Comparison of ENCODE assay signal across 11 cellular contexts in genomic region chr12:49626169-49626835, GRCh38.
A peak's percentile ranks its signal among the peaks of the same experiment; 100 is the strongest.
DNase-seq lines count a peak whose midpoint lies in the region; ATAC-seq and TF ChIP-seq lines count a peak whose summit lies in the region.
"Had no signal": no experiment of that assay in that cellular context is flagged by ENCODE, and none has a peak within 500 bp of the region (broad histone marks: within the 10 kb centered on the region; RNA-seq: fewer than 3 reads in every experiment).

No MANE protein-coding gene starts in this region.

- no peak overlapping the region for H3K4me3 Mint-ChIP-seq in activated naive CD4-positive, alpha-beta T cell treated with anti-CD3 and anti-CD28 coated beads, Interleukin-2, amount 10 ng/mL, durations not matched to agents 7 days and 5 days

- no peaks in the 10 kb centered on the region for H3K36me3 Mint-ChIP-seq in activated naive CD4-positive, alpha-beta T cell treated with anti-CD3 and anti-CD28 coated beads, Interleukin-2, amount 10 ng/mL, durations not matched to agents 7 days and 5 days

- H3K9ac ChIP-seq in DND-41 (ENCODE audit: low read depth, low read length), result no peak overlapping the region

- TF ChIP-seq CTCF in DND-41 (IDR thresholded peaks at IDR 0.05; ENCODE audit: borderline replicate concordance, extremely low read depth, low read length, poor library complexity, severe bottlenecking), result peak; percentile 29
- TF ChIP-seq CTCF in GM13977 (IDR thresholded peaks at IDR 0.05; ENCODE audit: extremely low read depth, insufficient read depth, missing control alignments), result peak; percentile 40

- peaks cover 5% of the 10 kb centered on the region for H3K27me3 ChIP-seq in DND-41 (ENCODE audit: insufficient read depth, low read length, poor library complexity)

- no peak overlapping the region for H2AFZ ChIP-seq in DND-41 (ENCODE audit: low read depth, low read length)

- no peak overlapping the region for H3K4me2 ChIP-seq in DND-41 (ENCODE audit: insufficient read depth, low read length)

- H3K27ac ChIP-seq in DND-41 (ENCODE audit: low read length), result no peak overlapping the region

- in situ Hi-C loops in GM13977 (cut with MboI; ENCODE audit: low pct_unique_long_range_greater_than_20kb, low sequenced_read_pairs, unreplicated experiment), result no loop called here

- H4K20me1 ChIP-seq in DND-41 (ENCODE audit: insufficient read depth, low read length), result 0 out of 2 replicates have a peak, but pooled peaks cover 2% of the 10 kb centered on the region

- CTCF ChIA-PET in activated naive CD4-positive, alpha-beta T cell treated with anti-CD3 and anti-CD28 coated beads, Interleukin-2, amount 10 ng/mL, durations not matched to agents 7 days and 5 days (lab: Charles Lee), result interaction anchor here (0.9 to 1.4 kb wide), 6 partner anchors 10 to 151 kb away, joined by 3 to 8 read pairs (median 4); no protein-coding TSS in a partner anchor

- no peaks in the 10 kb centered on the region for H3K36me3 ChIP-seq in DND-41 (ENCODE audit: insufficient read depth, low read length)

- peaks cover 22% of the 10 kb centered on the region for H3K4me1 ChIP-seq in DND-41 (ENCODE audit: insufficient read depth, low read length)

- H3K27me3 Mint-ChIP-seq in activated naive CD4-positive, alpha-beta T cell treated with anti-CD3 and anti-CD28 coated beads, Interleukin-2, amount 10 ng/mL, durations not matched to agents 7 days and 5 days, result peaks cover 26% of the 10 kb centered on the region

- H3K79me2 ChIP-seq in DND-41 (ENCODE audit: insufficient read depth, low read length), result no peaks in the 10 kb centered on the region

- DNase-seq in DND-41 (no peak), GM13977 (ENCODE audit: low spot score) (peak; percentile 59), kidney glomerular epithelial cell (lab: John Stamatoyannopoulos, UW) (peak; percentile 78), NCI-H69 (lab: John Stamatoyannopoulos, UW) (no peak), COLO829 (ENCODE audit: low spot score) (no peak)
- DNase-seq in activated naive CD4-positive, alpha-beta T cell treated with anti-CD3 and anti-CD28 coated beads, Interleukin-2, amount 10 ng/mL, durations not matched to agents 7 days and 5 days, result peak; percentile 20
- DNase-seq: central memory CD4-positive, alpha-beta T cell; NCI-H1092; SW 1271 had no signal

- no peak overlapping the region for H3K27ac Mint-ChIP-seq in activated naive CD4-positive, alpha-beta T cell treated with anti-CD3 and anti-CD28 coated beads, Interleukin-2, amount 10 ng/mL, durations not matched to agents 7 days and 5 days

- ATAC-seq in DND-41 (ENCODE audit: insufficient read depth, low read depth), result no peak
- ATAC-seq in GM18861 (IDR thresholded peaks at IDR 0.05; ENCODE audit: unreplicated experiment), result no peak
- no peak for ATAC-seq in GM18907 (IDR thresholded peaks at IDR 0.05; ENCODE audit: unreplicated experiment)

- no peaks in the 10 kb centered on the region for H3K9me3 ChIP-seq in DND-41 (ENCODE audit: insufficient read depth, low read length, severe bottlenecking)

- H3K4me1 Mint-ChIP-seq in activated naive CD4-positive, alpha-beta T cell treated with anti-CD3 and anti-CD28 coated beads, Interleukin-2, amount 10 ng/mL, durations not matched to agents 7 days and 5 days, result peaks cover 23% of the 10 kb centered on the region

- H3K9me3 Mint-ChIP-seq in activated naive CD4-positive, alpha-beta T cell treated with anti-CD3 and anti-CD28 coated beads, Interleukin-2, amount 10 ng/mL, durations not matched to agents 7 days and 5 days, result no peaks in the 10 kb centered on the region

- H3K4me3 ChIP-seq in DND-41 (ENCODE audit: low read depth in 1 of 2, low read length in 2 of 2), result no peak overlapping the region

Comparison
In these comparisons a context has a peak if more than half of its experiments do, and no peak if none do; other contexts are left out.
1. DNase-seq: peak in GM13977 (single experiment), activated naive CD4-positive, alpha-beta T cell treated with anti-CD3 and anti-CD28 coated beads, Interleukin-2, amount 10 ng/mL, durations not matched to agents 7 days and 5 days (single experiment) and kidney glomerular epithelial cell (single experiment); none in DND-41 (single experiment), NCI-H69 (single experiment) and COLO829 (single experiment).